ENCODE assay signal across 26 cellular contexts in the genomic region with DNA sequence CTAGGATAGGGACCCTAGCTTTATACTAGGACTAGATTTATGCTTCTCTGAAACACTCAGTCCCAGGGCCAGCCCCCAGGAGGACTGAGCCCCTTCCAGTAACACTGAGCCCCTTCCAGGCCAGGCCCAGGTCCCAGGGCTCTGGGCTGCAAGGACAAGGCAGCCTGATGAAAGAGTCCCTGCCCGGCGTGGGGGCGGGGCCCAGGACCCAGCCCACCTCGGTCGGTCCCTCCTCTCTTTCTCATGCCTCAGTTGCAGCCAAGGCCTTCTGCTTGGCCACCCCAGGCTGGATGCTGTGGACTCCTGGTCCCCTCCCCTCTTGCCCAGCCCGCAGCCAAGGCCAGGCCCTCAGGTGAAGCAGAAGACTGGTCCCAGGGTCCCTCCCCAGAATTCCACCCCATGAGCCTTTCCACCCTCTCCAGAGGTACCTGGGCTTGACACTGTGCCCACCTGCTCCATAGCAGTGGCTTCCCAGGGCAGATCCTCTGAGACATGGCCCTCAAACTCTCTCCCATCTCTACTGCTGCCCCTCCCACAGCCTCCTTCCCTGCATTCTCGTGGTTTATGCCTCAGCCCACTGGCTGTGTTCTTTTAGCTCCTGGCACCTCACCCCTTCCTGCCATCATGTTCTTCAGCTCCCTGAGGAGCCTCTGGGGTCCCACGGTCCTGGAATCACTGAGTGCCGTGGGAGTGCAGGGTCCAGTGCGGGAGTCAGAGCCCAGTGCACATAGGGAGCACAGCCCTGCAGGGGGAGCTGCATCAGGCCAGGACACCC. TPM values are rescaled to one million over a fixed set of nuclear protein-coding genes. Genes with fewer than 3 reads are reported as not detected.
A peak's percentile ranks its signal among the peaks of the same experiment; 100 is the strongest.
DNase-seq lines count a peak whose midpoint lies in the region; ATAC-seq, FAIRE-seq and TF ChIP-seq lines count a peak whose summit lies in the region.
"Had no signal": no experiment of that assay in that cellular context is flagged by ENCODE, and none has a peak within 500 bp of the region (broad histone marks: within the 10 kb centered on the region; RNA-seq: fewer than 3 reads in every experiment).

No MANE protein-coding gene starts in this region.

- H3K27ac Mint-ChIP-seq in natural killer cell treated with Interleukin-12 subunit alpha and Interleukin-12 subunit beta and Interleukin-15 and Interleukin-18, amount 100 ng/mL, for 72 hours: no peak overlapping the region
- H3K27ac Mint-ChIP-seq in activated CD4-positive, alpha-beta T cell treated with anti-CD3 and anti-CD28 coated beads, Interleukin-2, amount 10 ng/mL, durations not matched to agents 24 days and 14 days: no peak overlapping the region
- H3K27ac Mint-ChIP-seq: activated CD4-positive, alpha-beta T cell treated with anti-CD3 and anti-CD28 coated beads, Interleukin-2, amount 10 ng/mL, durations not matched to agents 7 days and 5 days; activated CD8-positive, alpha-beta memory T cell treated with anti-CD3 and anti-CD28 coated beads, Interleukin-2, amount 10 ng/mL, durations not matched to agents 7 days and 5 days had no signal

- H4K91ac ChIP-seq in IMR-90 (ENCODE audit: insufficient read depth, low read depth, low read length): no peak overlapping the region
- H4K91ac ChIP-seq in H1 (replicated peaks; ENCODE audit: insufficient read length, low read length): no peak overlapping the region

- H3K9me3 Mint-ChIP-seq in natural killer cell treated with Interleukin-12 subunit alpha and Interleukin-12 subunit beta and Interleukin-15 and Interleukin-18, amount 100 ng/mL, for 72 hours: no peaks in the 10 kb centered on the region
- no peaks in the 10 kb centered on the region for H3K9me3 Mint-ChIP-seq in activated CD4-positive, alpha-beta T cell treated with anti-CD3 and anti-CD28 coated beads, Interleukin-2, amount 10 ng/mL, durations not matched to agents 24 days and 14 days
- H3K9me3 Mint-ChIP-seq: activated CD4-positive, alpha-beta T cell treated with anti-CD3 and anti-CD28 coated beads, Interleukin-2, amount 10 ng/mL, durations not matched to agents 7 days and 5 days had no signal

- H3K4me3 ChIP-seq in IMR-90 (ENCODE audit: insufficient read depth, low read depth, low read length) (no peak overlapping the region), H1 (ENCODE audit: extremely low read depth in 1 of 4, insufficient read depth in 2 of 4, low read depth in 3 of 4, low read length in 4 of 4) (no peak overlapping the region), retinal pigment epithelial cell (ENCODE audit: low read length) (no peak overlapping the region), colonic mucosa (no peak overlapping the region)
- H3K4me3 ChIP-seq: heart left ventricle, right atrium auricular region, SK-N-MC, thoracic aorta, uterus had no signal

- H3K14ac ChIP-seq in IMR-90 (replicated peaks; ENCODE audit: low read depth, low read length) (no peak overlapping the region), H1 (ENCODE audit: insufficient read length) (no peak overlapping the region)

- peaks cover 11 to 21% of the 10 kb centered on the region in 2 donors for H3K4me1 Mint-ChIP-seq in natural killer cell treated with Interleukin-12 subunit alpha and Interleukin-12 subunit beta and Interleukin-15 and Interleukin-18, amount 100 ng/mL, for 72 hours (ENCODE audit: low read depth in 2 of 2)
- peaks cover 15% of the 10 kb centered on the region for H3K4me1 Mint-ChIP-seq in activated CD4-positive, alpha-beta T cell treated with anti-CD3 and anti-CD28 coated beads, Interleukin-2, amount 10 ng/mL, durations not matched to agents 24 days and 14 days

- H3K27me3 Mint-ChIP-seq in natural killer cell treated with Interleukin-12 subunit alpha and Interleukin-12 subunit beta and Interleukin-15 and Interleukin-18, amount 100 ng/mL, for 72 hours: peaks cover 23 to 31% of the 10 kb centered on the region in 2 donors
- peaks cover 15% of the 10 kb centered on the region for H3K27me3 Mint-ChIP-seq in activated CD4-positive, alpha-beta T cell treated with anti-CD3 and anti-CD28 coated beads, Interleukin-2, amount 10 ng/mL, durations not matched to agents 24 days and 14 days

- CTCF ChIA-PET in IMR-90 (lab: Yijun Ruan, JAX): interaction anchor here (1.7 kb wide), 1 partner anchor 10 kb away, joined by 4 read pairs; no protein-coding TSS in a partner anchor
- CTCF ChIA-PET in H1 (lab: Charles Lee; ENCODE audit: partially characterized antibody): interaction anchor here (0.7 to 6.3 kb wide), 7 partner anchors 9 to 212 kb away, joined by 3 to 60 read pairs (median 3); no protein-coding TSS in a partner anchor

- H3K56ac ChIP-seq in IMR-90 (ENCODE audit: extremely low read depth, insufficient read depth, low read length) (no peak overlapping the region), H1 (replicated peaks; ENCODE audit: insufficient read length, low read depth, low read length) (no peak overlapping the region)

- no peak for FAIRE-seq in H1 (lab: Jason Lieb, UNC)

- H3K18ac ChIP-seq in IMR-90 (ENCODE audit: low read depth, low read length): no peak overlapping the region
- H3K18ac ChIP-seq in H1 (ENCODE audit: extremely low read depth, low read length): no peak overlapping the region

- no peak for TF ChIP-seq POLR2A in IMR-90 (IDR thresholded peaks at IDR 0.05; ENCODE audit: low read depth, low read length)
- no peak for TF ChIP-seq POLR2A in H1 (IDR thresholded peaks at IDR 0.05; ENCODE audit: control extremely low read depth in 1 of 2, low read depth in 2 of 2, low read length in 2 of 2)

- H3K23ac ChIP-seq in IMR-90 (ENCODE audit: low read depth, low read length) (no peak overlapping the region), H1 (ENCODE audit: insufficient read length) (no peak overlapping the region)

- BruUV-seq in IMR-90 (replicated peaks; lab: Mats Ljungman, UMichigan): no TSS peak

- H3K9me1 ChIP-seq in IMR-90 (ENCODE audit: insufficient read depth, low read length): no peaks in the 10 kb centered on the region

- peak; percentile 7 for DNase-seq in IMR-90
- no peak for DNase-seq in H1 (ENCODE audit: low read depth in 1 of 2, low spot score in 2 of 2)
- no peak for DNase-seq in retinal pigment epithelial cell (ENCODE audit: low read depth)
- DNase-seq in natural killer cell treated with Interleukin-12 subunit alpha and Interleukin-12 subunit beta and Interleukin-15 and Interleukin-18, amount 100 ng/mL, for 72 hours (ENCODE audit: low spot score): no peak
- DNase-seq in colonic mucosa: no peak
- no peak for DNase-seq in activated CD4-positive, alpha-beta T cell treated with anti-CD3 and anti-CD28 coated beads, Interleukin-2, amount 10 ng/mL, durations not matched to agents 24 days and 14 days
- DNase-seq: activated CD4-positive, alpha-beta T cell treated with anti-CD3 and anti-CD28 coated beads, Interleukin-2, amount 10 ng/mL, durations not matched to agents 7 days and 5 days; activated CD8-positive, alpha-beta memory T cell treated with anti-CD3 and anti-CD28 coated beads, Interleukin-2, amount 10 ng/mL, durations not matched to agents 7 days and 5 days; activated naive CD4-positive, alpha-beta T cell treated with anti-CD3 and anti-CD28 coated beads, Interleukin-2, amount 50 U/mL, for 16 hours; amygdala; heart left ventricle; left colon; NCI-H1105 treated with DMSO at 0.1 percent for 48 hours; NCI-H2081; NCI-H345; NCI-H774; occipital lobe; RPMI8226; stimulated activated naive CD8-positive, alpha-beta T cell treated with anti-CD3 and anti-CD28 coated beads, Interleukin-15, Interleukin-2, amounts not matched to agents 100 U/mL and 50 U/mL, for 24 hours; uterus had no signal

- peak; percentile 51 for ATAC-seq in IMR-90 (ENCODE audit: low read depth)
- ATAC-seq in natural killer cell treated with Interleukin-12 subunit alpha and Interleukin-12 subunit beta and Interleukin-15 and Interleukin-18, amount 100 ng/mL, for 72 hours: no peak
- ATAC-seq: activated CD8-positive, alpha-beta memory T cell treated with anti-CD3 and anti-CD28 coated beads, Interleukin-2, amount 10 ng/mL, durations not matched to agents 7 days and 5 days; heart left ventricle; left colon; stimulated activated naive CD8-positive, alpha-beta T cell treated with anti-CD3 and anti-CD28 coated beads, Interleukin-15, Interleukin-2, amounts not matched to agents 100 U/mL and 50 U/mL, for 24 hours had no signal

- no peaks in the 10 kb centered on the region for H3K23me2 ChIP-seq in H1 (ENCODE audit: low read depth, low read length)

- no peak overlapping the region for H3K27ac ChIP-seq in IMR-90 (ENCODE audit: insufficient read depth, low read length)
- H3K27ac ChIP-seq in H1 (ENCODE audit: low read depth, low read length): no peak overlapping the region
- no peak overlapping the region for H3K27ac ChIP-seq in colonic mucosa
- H3K27ac ChIP-seq: epithelial cell of prostate, heart left ventricle, right atrium auricular region, SK-N-MC, thoracic aorta, uterus had no signal

- H4K8ac ChIP-seq in IMR-90 (ENCODE audit: low read depth in 2 of 2, low read length in 2 of 2) (no peak overlapping the region), H1 (ENCODE audit: extremely low read depth, insufficient read depth, low read length) (peak overlapping the region; percentile 65; the same call in 1 of the 2 replicates)

- no peak overlapping the region for H2BK20ac ChIP-seq in IMR-90 (ENCODE audit: low read depth, low read length)
- no peak overlapping the region for H2BK20ac ChIP-seq in H1 (ENCODE audit: low read length)

- peak; percentile 23 for TF ChIP-seq CTCF in GM12873 (IDR thresholded peaks at IDR 0.05; ENCODE audit: insufficient read depth, low read depth, low read length, missing control alignments)
- TF ChIP-seq CTCF in IMR-90 (conservative IDR thresholded peaks at IDR 0.05; ENCODE audit: low read depth, low read length): no peak
- TF ChIP-seq CTCF in H1 (IDR thresholded peaks at IDR 0.05; ENCODE audit: control extremely low read depth in 1 of 3, insufficient read depth in 1 of 3, low read depth in 1 of 3, low read length in 3 of 3): no peak
- peak; percentile 27 for TF ChIP-seq CTCF in retinal pigment epithelial cell (conservative IDR thresholded peaks at IDR 0.05; ENCODE audit: low read depth, low read length)
- TF ChIP-seq CTCF in colonic mucosa (IDR thresholded peaks at IDR 0.05): no peak

- H2BK120ac ChIP-seq in IMR-90 (ENCODE audit: low read depth, low read length): no peak overlapping the region
- no peak overlapping the region for H2BK120ac ChIP-seq in H1 (replicated peaks; ENCODE audit: low read depth, low read length)

- H3K36me3 ChIP-seq in IMR-90 (ENCODE audit: control insufficient read depth, insufficient read depth, low read length): no peaks in the 10 kb centered on the region
- H3K36me3 ChIP-seq in H1 (ENCODE audit: control insufficient read depth in 2 of 4, insufficient read depth in 4 of 4, low read length in 3 of 4): no peaks in the 10 kb centered on the region
- no peaks in the 10 kb centered on the region for H3K36me3 ChIP-seq in colonic mucosa
- H3K36me3 ChIP-seq: heart left ventricle, right atrium auricular region, thoracic aorta, uterus had no signal

- H2AFZ ChIP-seq in IMR-90 (replicated peaks; ENCODE audit: low read length, poor library complexity) (peak overlapping the region; percentile 9), H1 (ENCODE audit: low read length) (no peak overlapping the region)

- no peak for TF ChIP-seq EP300 in H1 (IDR thresholded peaks at IDR 0.05; ENCODE audit: borderline replicate concordance in 1 of 2, low read depth in 2 of 2, low read length in 2 of 2)

- H3K9ac ChIP-seq in IMR-90 (ENCODE audit: low read depth, low read length) (no peak overlapping the region), H1 (replicated peaks in 1 of 4; ENCODE audit: extremely low read depth in 1 of 4, low read depth in 3 of 4, low read length in 3 of 4) (no peak overlapping the region), colonic mucosa (ENCODE audit: low read depth in 2 of 2, low read length in 2 of 2) (no peak overlapping the region)

- H3K79me2 ChIP-seq in H1 (ENCODE audit: control insufficient read depth in 1 of 2, insufficient read depth in 2 of 2, low read length in 2 of 2): no peaks in the 10 kb centered on the region

- in situ Hi-C loops in IMR-90 (cut with MboI; ENCODE audit: low sequenced_read_pairs): no loop called here

- no peak overlapping the region for H2BK12ac ChIP-seq in H1 (ENCODE audit: low read depth, low read length)

- H3K4me1 ChIP-seq in IMR-90 (ENCODE audit: control insufficient read depth, insufficient read depth, low read length) (no peaks in the 10 kb centered on the region; the same call in 1 of the 2 replicates), H1 (replicated peaks in 1 of 4; ENCODE audit: control insufficient read depth in 3 of 4, insufficient read depth in 4 of 4, low read length in 3 of 4) (no peaks in the 10 kb centered on the region), colonic mucosa (no peaks in the 10 kb centered on the region)
- H3K4me1 ChIP-seq: heart left ventricle, right atrium auricular region, uterus had no signal

- intact Hi-C loops in IMR-90 (cut with micrococcal nuclease): no loop called here
- intact Hi-C loops in colonic mucosa (cut with DNase I): no loop called here
- intact Hi-C loops in activated CD4-positive, alpha-beta T cell treated with anti-CD3 and anti-CD28 coated beads, Interleukin-2, amount 10 ng/mL, durations not matched to agents 24 days and 14 days (cut with micrococcal nuclease): no loop called here

- H3K4me2 ChIP-seq in IMR-90 (ENCODE audit: low read depth, low read length) (no peak overlapping the region), H1 (ENCODE audit: insufficient read depth in 1 of 2, low read depth in 2 of 2, low read length in 2 of 2) (no peak overlapping the region)

- H2AK5ac ChIP-seq in IMR-90 (ENCODE audit: low read depth, low read length) (no peak overlapping the region), H1 (ENCODE audit: low read depth, low read length) (no peak overlapping the region)

- no peaks in the 10 kb centered on the region for H3K36me3 Mint-ChIP-seq in natural killer cell treated with Interleukin-12 subunit alpha and Interleukin-12 subunit beta and Interleukin-15 and Interleukin-18, amount 100 ng/mL, for 72 hours
- H3K36me3 Mint-ChIP-seq in activated CD4-positive, alpha-beta T cell treated with anti-CD3 and anti-CD28 coated beads, Interleukin-2, amount 10 ng/mL, durations not matched to agents 24 days and 14 days (ENCODE audit: low read depth): no peaks in the 10 kb centered on the region
- H3K36me3 Mint-ChIP-seq: activated CD8-positive, alpha-beta memory T cell treated with anti-CD3 and anti-CD28 coated beads, Interleukin-2, amount 10 ng/mL, durations not matched to agents 7 days and 5 days had no signal

- H4K5ac ChIP-seq in IMR-90 (ENCODE audit: low read depth, low read length): no peak overlapping the region
- no peak overlapping the region for H4K5ac ChIP-seq in H1 (ENCODE audit: insufficient read length, low read depth, low read length)

- H4K20me1 ChIP-seq in IMR-90 (ENCODE audit: insufficient read depth, low read length): no peaks in the 10 kb centered on the region
- no peaks in the 10 kb centered on the region for H4K20me1 ChIP-seq in H1 (replicated peaks in 1 of 2; ENCODE audit: control insufficient read depth in 1 of 2, insufficient read depth in 2 of 2, low read length in 2 of 2)

- no peak overlapping the region for H2BK15ac ChIP-seq in IMR-90 (ENCODE audit: low read depth, low read length)
- H2BK15ac ChIP-seq in H1 (ENCODE audit: low read length): no peak overlapping the region

- H3K79me1 ChIP-seq in IMR-90 (ENCODE audit: low read depth in 1 of 2, low read length in 2 of 2) (no peaks in the 10 kb centered on the region), H1 (ENCODE audit: low read depth, low read length) (no peaks in the 10 kb centered on the region)

- 93% methylated on average over 2 of the region's 10 CpGs; no CpG with 5 or more reads in 1 of the 2 experiments for WGBS in IMR-90 (ENCODE audit: extremely low coverage in 2 of 2, insufficient read length in 1 of 2), 2 experiments
- WGBS in H1 (ENCODE audit: extremely low coverage in 1 of 2, insufficient coverage in 1 of 2, insufficient read length in 1 of 2, insufficient replicate concordance in 2 of 2, low coverage in 1 of 2, low lambda C conversion rate in 2 of 2, missing lambda C conversion rate in 1 of 2), 2 experiments: 83% methylated on average over 6 of the region's 10 CpGs; no CpG with 5 or more reads in 1 of the 2 experiments

- H3K4ac ChIP-seq in IMR-90 (ENCODE audit: low read depth, low read length) (no peak overlapping the region), H1 (replicated peaks; ENCODE audit: insufficient read length, low read depth, low read length) (no peak overlapping the region)

- H3K27me3 ChIP-seq in IMR-90 (ENCODE audit: control insufficient read depth, insufficient read depth, low read length): peaks cover 7% of the 10 kb centered on the region; the same call in 1 of the 2 replicates
- no peaks in the 10 kb centered on the region for H3K27me3 ChIP-seq in H1 (replicated peaks in 1 of 4; ENCODE audit: control insufficient read depth in 3 of 4, extremely low read depth in 1 of 4, insufficient read depth in 3 of 4, low read length in 3 of 4)
- H3K27me3 ChIP-seq in colonic mucosa: no peaks in the 10 kb centered on the region
- H3K27me3 ChIP-seq: right atrium auricular region, uterus had no signal

- H2BK5ac ChIP-seq in IMR-90 (ENCODE audit: low read depth, low read length, poor library complexity, severe bottlenecking): no peak overlapping the region
- no peak overlapping the region for H2BK5ac ChIP-seq in H1 (ENCODE audit: low read depth, low read length)

- H2AK9ac ChIP-seq in IMR-90 (replicated peaks; ENCODE audit: low read depth, low read length, poor library complexity): no peak overlapping the region

- POLR2A ChIA-PET in IMR-90 (lab: Charles Lee; ENCODE audit: unreplicated experiment) (no interaction called here), H1 (lab: Charles Lee; ENCODE audit: partially characterized antibody) (no interaction called here)

- dilution Hi-C loops in IMR-90 (cut with HindIII; ENCODE audit: low sequenced_read_pairs, unreplicated experiment): no loop called here

- H3K9me3 ChIP-seq in IMR-90 (ENCODE audit: control insufficient read depth, insufficient read depth, low read length): no peaks in the 10 kb centered on the region
- H3K9me3 ChIP-seq in H1 (ENCODE audit: insufficient read depth in 2 of 2, low read depth in 1 of 2, low read length in 1 of 2): no peaks in the 10 kb centered on the region; a peak in 1 of 4 replicates
- H3K9me3 ChIP-seq in colonic mucosa: no peaks in the 10 kb centered on the region
- H3K9me3 ChIP-seq: heart left ventricle, right atrium auricular region, thoracic aorta, uterus had no signal

- no peak overlapping the region for H3K4me3 Mint-ChIP-seq in natural killer cell treated with Interleukin-12 subunit alpha and Interleukin-12 subunit beta and Interleukin-15 and Interleukin-18, amount 100 ng/mL, for 72 hours
- no peak overlapping the region for H3K4me3 Mint-ChIP-seq in activated CD4-positive, alpha-beta T cell treated with anti-CD3 and anti-CD28 coated beads, Interleukin-2, amount 10 ng/mL, durations not matched to agents 24 days and 14 days
- H3K4me3 Mint-ChIP-seq: activated CD4-positive, alpha-beta T cell treated with anti-CD3 and anti-CD28 coated beads, Interleukin-2, amount 10 ng/mL, durations not matched to agents 7 days and 5 days; activated CD8-positive, alpha-beta memory T cell treated with anti-CD3 and anti-CD28 coated beads, Interleukin-2, amount 10 ng/mL, durations not matched to agents 7 days and 5 days had no signal

- TF ChIP-seq RAD21 in IMR-90 (IDR thresholded peaks at IDR 0.05; ENCODE audit: low read length) (no peak), H1 (IDR thresholded peaks at IDR 0.05 in 1 of 2, conservative IDR thresholded peaks at IDR 0.05 in 1 of 2; ENCODE audit: low read depth in 2 of 2, low read length in 2 of 2) (no peak)

RNA-seq across cellular contexts. Expression of a gene that starts 53.6 kb away (rescaled TPM):
- 0.56 and 0.72 TPM in 2 replicates for total RNA-seq in IMR-90 (2012; rRNA removed)
- 0.79 and 1.1 TPM in 2 replicates for polyA plus RNA-seq in IMR-90 (2012; rRNA removed)
- polyA plus RNA-seq in IMR-90 (2012; cell fraction: cytosol; rRNA removed): 0.19 and 0.23 TPM in 2 replicates
- 0.44 and 1.5 TPM in 2 replicates for polyA plus RNA-seq in IMR-90 (2012; cell fraction: nucleus; rRNA removed; ENCODE audit: low replicate concordance)
- total RNA-seq in H1 (2021; fragmentation: NEBNext Ultra II Directional; extraction: Animal tissue kit (Norgen Biotek cat#: 25700)): not detected in 2 replicates
- 0.09 and 0.11 TPM in 2 replicates for polyA plus RNA-seq in H1 (2011; rRNA removed)
- polyA plus RNA-seq in H1 (2011; cell fraction: cytosol; rRNA removed): 0.34 TPM
- polyA plus RNA-seq in H1 (2011; cell fraction: nucleus; rRNA removed): 0.39 TPM
- 0.23 to 0.50 TPM (median 0.29 TPM) in 3 of 4 replicates, not detected in the other for polyA plus RNA-seq in H1 (2012, experiment 1 of 2)
- polyA plus RNA-seq in H1 (2012, experiment 2 of 2): not detected
- 0.08 TPM for polyA plus RNA-seq in H1 (2013, experiment 1 of 2)
- polyA plus RNA-seq in H1 (2013, experiment 2 of 2): not detected
- not detected in 2 replicates for polyA minus RNA-seq in H1 (2011; rRNA and poly(A)+ RNA removed)
- polyA minus RNA-seq in H1 (2011; cell fraction: cytosol; rRNA and poly(A)+ RNA removed): not detected
- polyA minus RNA-seq in H1 (2011; cell fraction: nucleus; rRNA and poly(A)+ RNA removed): not detected
- not detected for total RNA-seq in natural killer cell treated with Interleukin-12 subunit alpha and Interleukin-12 subunit beta and Interleukin-15 and Interleukin-18, amount 100 ng/mL, for 72 hours
- under 1 TPM in 1 of 2 donors, not detected in 1; 0.27 TPM for total RNA-seq in colonic mucosa
- not detected in 2 replicates for total RNA-seq in activated CD4-positive, alpha-beta T cell treated with anti-CD3 and anti-CD28 coated beads, Interleukin-2, amount 10 ng/mL, durations not matched to agents 24 days and 14 days
- total RNA-seq: activated CD4-positive, alpha-beta T cell treated with anti-CD3 and anti-CD28 coated beads, Interleukin-2, amount 10 ng/mL, durations not matched to agents 7 days and 5 days; activated CD8-positive, alpha-beta memory T cell treated with anti-CD3 and anti-CD28 coated beads, Interleukin-2, amount 10 ng/mL, durations not matched to agents 7 days and 5 days; left colon; occipital lobe; T-helper 2 cell treated with Interferon-gamma antibody and Interleukin-4, amounts not matched to agents 100 ng/mL and 5 ng/mL, for 36 hours; thoracic aorta had no signal

Comparison
In these comparisons a context has a peak if more than half of its experiments do, and no peak if none do; other contexts are left out.
1. CTCF ChIP-seq: peak in GM12873 (single experiment) and retinal pigment epithelial cell (single experiment); none in IMR-90 (single experiment), H1 (0 of 3) and colonic mucosa (single experiment).